31 cellular contexts compared by ENCODE assay signal in the genomic region with DNA sequence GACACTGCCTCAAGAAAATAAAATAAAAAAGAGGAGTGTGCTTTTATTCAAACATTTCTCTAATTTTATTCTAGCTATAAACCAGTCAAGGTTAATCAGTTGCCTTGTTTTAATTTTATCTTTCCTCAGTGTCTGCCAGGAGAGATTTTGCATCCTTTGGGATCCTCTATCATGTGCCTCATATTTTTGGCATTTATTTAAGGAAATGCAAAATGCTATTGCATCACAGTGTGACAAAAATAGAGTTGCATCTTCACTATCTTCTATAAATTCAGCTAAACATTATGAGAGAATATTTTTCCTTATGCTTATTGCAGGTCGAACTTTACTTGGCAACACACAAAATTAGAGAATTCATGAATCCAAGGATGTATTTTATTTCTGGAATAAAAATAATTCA.
"Had no signal": no experiment of that assay in that cellular context is flagged by ENCODE, and none has a peak within 500 bp of the region (broad histone marks: within the 10 kb centered on the region; RNA-seq: fewer than 3 reads in every experiment).

No MANE protein-coding gene starts in this region.

- H3K27me3 Mint-ChIP-seq: activated naive CD8-positive, alpha-beta T cell treated with anti-CD3 and anti-CD28 coated beads, Interleukin-2, amount 10 ng/mL, durations not matched to agents 7 days and 5 days had no signal

- H3K9me3 ChIP-seq: body of pancreas, MG63, SJCRH30, SK-N-SH had no signal

- H3K4me3 Mint-ChIP-seq: activated CD8-positive, alpha-beta T cell treated with anti-CD3 and anti-CD28 coated beads for 36 hours; activated naive CD8-positive, alpha-beta T cell treated with anti-CD3 and anti-CD28 coated beads, Interleukin-2, amount 10 ng/mL, durations not matched to agents 7 days and 5 days; activated T-cell treated with anti-CD3 and anti-CD28 coated beads, Interleukin-2, amount 50 U/mL, for 72 hours had no signal

- H3K27ac ChIP-seq: body of pancreas, SJCRH30 had no signal

- H3K36me3 Mint-ChIP-seq: activated naive CD8-positive, alpha-beta T cell treated with anti-CD3 and anti-CD28 coated beads, Interleukin-2, amount 10 ng/mL, durations not matched to agents 7 days and 5 days had no signal

- DNase-seq: activated CD4-positive, alpha-beta T cell treated with anti-CD3 and anti-CD28 coated beads for 4 hours; activated CD8-positive, alpha-beta memory T cell treated with anti-CD3 and anti-CD28 coated beads, Interleukin-2, amount 50 U/mL, for 4 hours; activated CD8-positive, alpha-beta T cell treated with anti-CD3 and anti-CD28 coated beads for 36 hours; activated naive CD4-positive, alpha-beta T cell treated with anti-CD3 and anti-CD28 coated beads, Interleukin-2, amount 50 U/mL, for 16 hours; activated naive CD8-positive, alpha-beta T cell treated with anti-CD3 and anti-CD28 coated beads, Interleukin-2, amount 10 ng/mL, durations not matched to agents 7 days and 5 days; activated T-cell treated with anti-CD3 and anti-CD28 coated beads, Interleukin-2, amount 50 U/mL, for 72 hours; aorta; body of pancreas; central memory CD4-positive, alpha-beta T cell; MG63; MV-4-11; NCI-H1092 treated with DMSO at 0.1 percent for 48 hours; NCI-H1417 treated with DMSO at 0.1 percent for 48 hours; NCI-H1694; NCI-H2029; NCI-H2107; NCI-H2171 treated with DMSO at 0.1 percent for 48 hours; NCI-H226; NCI-H526; NCI-H774; NK-92 treated with Interleukin-12 subunit alpha and Interleukin-12 subunit beta, amount 100 ng/mL, for 24 hours; OCI-M1; Right ventricle myocardium superior; RPMI8226; SJCRH30; SK-N-SH; T-helper 1 cell had no signal

- H3K27ac Mint-ChIP-seq: activated CD8-positive, alpha-beta T cell treated with anti-CD3 and anti-CD28 coated beads for 36 hours; activated naive CD8-positive, alpha-beta T cell treated with anti-CD3 and anti-CD28 coated beads, Interleukin-2, amount 10 ng/mL, durations not matched to agents 7 days and 5 days; activated T-cell treated with anti-CD3 and anti-CD28 coated beads, Interleukin-2, amount 50 U/mL, for 72 hours; activated T-helper 2 cell treated with anti-CD3 and anti-CD28 coated beads, Interferon-gamma antibody, Interleukin-2, Interleukin-4, amounts not matched to agents 10 μg/mL and 5 μg/mL and 100 μg/mL, durations not matched to agents 14 hours and 24 hours and 36 hours had no signal

- H3K9me3 Mint-ChIP-seq: activated CD8-positive, alpha-beta T cell treated with anti-CD3 and anti-CD28 coated beads for 36 hours; activated naive CD8-positive, alpha-beta T cell treated with anti-CD3 and anti-CD28 coated beads, Interleukin-2, amount 10 ng/mL, durations not matched to agents 7 days and 5 days; activated T-cell treated with anti-CD3 and anti-CD28 coated beads, Interleukin-2, amount 50 U/mL, for 72 hours; activated T-helper 2 cell treated with anti-CD3 and anti-CD28 coated beads, Interferon-gamma antibody, Interleukin-2, Interleukin-4, amounts not matched to agents 10 μg/mL and 5 μg/mL and 100 μg/mL, durations not matched to agents 14 hours and 24 hours and 36 hours had no signal

- H3K36me3 ChIP-seq: MG63, SJCRH30 had no signal

- ATAC-seq: activated CD4-positive, CD25-positive, alpha-beta regulatory T cell treated with anti-CD3 and anti-CD28 coated beads, Interleukin-2, amount 50 U/mL, for 24 hours; activated CD8-positive, alpha-beta T cell treated with anti-CD3 and anti-CD28 coated beads for 36 hours; activated T-cell treated with anti-CD3 and anti-CD28 coated beads, Interleukin-2, amount 50 U/mL, for 72 hours; body of pancreas; Panc1 had no signal

- H3K4me1 ChIP-seq: body of pancreas had no signal

- FAIRE-seq: bronchial epithelial cell had no signal

- H3K27me3 ChIP-seq: body of pancreas, MG63, SJCRH30 had no signal

- H3K4me3 ChIP-seq: body of pancreas, MG63, SJCRH30 had no signal

- H3K4me1 Mint-ChIP-seq: activated naive CD8-positive, alpha-beta T cell treated with anti-CD3 and anti-CD28 coated beads, Interleukin-2, amount 10 ng/mL, durations not matched to agents 7 days and 5 days had no signal
